10 cellular contexts compared by ENCODE assay signal in the genomic region with DNA sequence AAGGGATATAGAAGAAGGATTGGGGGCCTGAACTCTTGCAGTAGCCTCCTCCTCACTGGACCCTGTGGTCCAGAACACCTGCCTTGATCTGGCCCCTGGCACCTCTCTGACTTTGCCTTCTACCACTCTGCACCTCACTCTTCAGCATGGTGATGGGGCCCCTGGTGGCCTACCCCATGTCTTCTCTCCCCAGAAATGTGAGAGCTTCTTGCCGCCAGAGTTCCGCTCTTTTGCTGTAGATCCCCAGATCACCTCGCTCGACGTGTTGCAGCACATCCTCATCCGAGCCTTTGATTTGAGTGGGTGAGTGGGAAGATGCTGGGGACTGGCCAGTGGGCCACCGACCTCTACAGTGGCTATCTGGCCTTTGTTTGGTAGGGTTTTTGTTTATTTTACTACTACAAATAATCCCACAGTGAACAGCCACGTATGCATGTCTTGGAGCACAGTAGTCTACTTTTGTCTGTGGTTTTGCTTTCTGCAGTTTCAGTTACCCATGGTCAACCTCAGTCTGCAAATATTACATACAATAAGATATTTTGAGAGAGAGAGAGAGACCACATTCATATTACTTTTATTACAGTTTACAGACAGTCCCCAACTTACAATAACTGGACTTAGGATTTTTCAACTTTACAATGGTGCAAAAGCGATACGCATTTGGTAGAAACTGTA. TPM values are rescaled to one million over a fixed set of nuclear protein-coding genes. Genes with fewer than 3 reads are reported as not detected.
A peak's percentile ranks its signal among the peaks of the same experiment; 100 is the strongest.
DNase-seq lines count a peak whose midpoint lies in the region; ATAC-seq, FAIRE-seq and TF ChIP-seq lines count a peak whose summit lies in the region.
"Had no signal": no experiment of that assay in that cellular context is flagged by ENCODE, and none has a peak within 500 bp of the region (broad histone marks: within the 10 kb centered on the region; RNA-seq: fewer than 3 reads in every experiment).

No MANE protein-coding gene starts in this region.

- H3K27ac ChIP-seq in DND-41 (ENCODE audit: low read length), result no peak overlapping the region
- no peak overlapping the region for H3K27ac ChIP-seq in vagina
- H3K27ac ChIP-seq: suprapubic skin had no signal

- H3K27me3 ChIP-seq in DND-41 (ENCODE audit: insufficient read depth, low read length, poor library complexity) (no peaks in the 10 kb centered on the region), vagina (no peaks in the 10 kb centered on the region)
- H3K27me3 ChIP-seq: cardiac muscle cell, suprapubic skin had no signal

- no peak for TF ChIP-seq CTCF in DND-41 (IDR thresholded peaks at IDR 0.05; ENCODE audit: borderline replicate concordance, extremely low read depth, low read length, poor library complexity, severe bottlenecking)
- TF ChIP-seq CTCF in nephron (IDR thresholded peaks at IDR 0.05; ENCODE audit: unreplicated experiment in 3 of 3), result no peak
- TF ChIP-seq CTCF in vagina (IDR thresholded peaks at IDR 0.05), result no peak

- no peak for FAIRE-seq in RCC 7860 (lab: Jason Lieb, UNC)

- H3K36me3 Mint-ChIP-seq in activated T-helper 17 cell treated with anti-CD3 and anti-CD28 coated beads, Interleukin-2, amount 50 U/mL, for 72 hours (ENCODE audit: low read depth), result peaks cover 62% of the 10 kb centered on the region
- H3K36me3 Mint-ChIP-seq in nephron (ENCODE audit: low read depth), result peaks cover 25% of the 10 kb centered on the region

- H2AFZ ChIP-seq in DND-41 (ENCODE audit: low read depth, low read length), result no peak overlapping the region

- H3K4me3 ChIP-seq in DND-41 (ENCODE audit: low read depth in 1 of 2, low read length in 2 of 2) (no peak overlapping the region), vagina (no peak overlapping the region)

- H3K79me2 ChIP-seq in DND-41 (ENCODE audit: insufficient read depth, low read length), result peaks cover 25% of the 10 kb centered on the region

- H3K27ac Mint-ChIP-seq in activated T-helper 17 cell treated with anti-CD3 and anti-CD28 coated beads, Interleukin-2, amount 50 U/mL, for 72 hours, result peak overlapping the region; percentile 94
- no peak overlapping the region for H3K27ac Mint-ChIP-seq in nephron

- no peaks in the 10 kb centered on the region for H3K9me3 ChIP-seq in DND-41 (ENCODE audit: insufficient read depth, low read length, severe bottlenecking)
- H3K9me3 ChIP-seq in vagina, result no peaks in the 10 kb centered on the region
- H3K9me3 ChIP-seq: suprapubic skin had no signal

- H3K9ac ChIP-seq in DND-41 (ENCODE audit: low read depth, low read length), result no peak overlapping the region

- H3K36me3 ChIP-seq in DND-41 (ENCODE audit: insufficient read depth, low read length) (peaks cover 33% of the 10 kb centered on the region), vagina (no peaks in the 10 kb centered on the region)
- H3K36me3 ChIP-seq: cardiac muscle cell had no signal

- H4K20me1 ChIP-seq in DND-41 (ENCODE audit: insufficient read depth, low read length), result no peaks in the 10 kb centered on the region

- H3K9me3 Mint-ChIP-seq in activated T-helper 17 cell treated with anti-CD3 and anti-CD28 coated beads, Interleukin-2, amount 50 U/mL, for 72 hours, result no peaks in the 10 kb centered on the region
- H3K9me3 Mint-ChIP-seq in nephron, result peaks cover 3% of the 10 kb centered on the region

- no peaks in the 10 kb centered on the region for H3K27me3 Mint-ChIP-seq in activated T-helper 17 cell treated with anti-CD3 and anti-CD28 coated beads, Interleukin-2, amount 50 U/mL, for 72 hours
- no peaks in the 10 kb centered on the region for H3K27me3 Mint-ChIP-seq in nephron (ENCODE audit: low read depth)

- ATAC-seq in DND-41 (ENCODE audit: insufficient read depth, low read depth) (no peak), HG02885 (IDR thresholded peaks at IDR 0.05; ENCODE audit: poor library complexity, unreplicated experiment) (peak; percentile 28)
- ATAC-seq in activated T-helper 17 cell treated with anti-CD3 and anti-CD28 coated beads, Interleukin-2, amount 50 U/mL, for 72 hours (replicated peaks), result no peak

- peak overlapping the region; percentile 79; the same call in 1 of the 2 replicates for H3K4me2 ChIP-seq in DND-41 (ENCODE audit: insufficient read depth, low read length)

- peaks cover 22% of the 10 kb centered on the region for H3K4me1 ChIP-seq in DND-41 (ENCODE audit: insufficient read depth, low read length)
- H3K4me1 ChIP-seq in vagina, result peaks cover 11% of the 10 kb centered on the region

- peak overlapping the region; percentile 98 for H3K4me3 Mint-ChIP-seq in activated T-helper 17 cell treated with anti-CD3 and anti-CD28 coated beads, Interleukin-2, amount 50 U/mL, for 72 hours
- H3K4me3 Mint-ChIP-seq in nephron, result peak overlapping the region; percentile 53 to 86 (median 64)

- intact Hi-C loops in vagina (cut with DNase I), result no loop called here

- DNase-seq in DND-41 (no peak), KG1 (lab: John Stamatoyannopoulos, UW) (no peak), RCC 7860 (ENCODE audit: low spot score) (no peak), vagina (ENCODE audit: extremely low spot score in 2 of 2) (no peak)
- DNase-seq: KBM-7 had no signal

- no peak for TF ChIP-seq POLR2A in vagina (IDR thresholded peaks at IDR 0.05)

- peaks cover 7% of the 10 kb centered on the region for H3K4me1 Mint-ChIP-seq in activated T-helper 17 cell treated with anti-CD3 and anti-CD28 coated beads, Interleukin-2, amount 50 U/mL, for 72 hours
- peaks cover 7% of the 10 kb centered on the region for H3K4me1 Mint-ChIP-seq in nephron

RNA-seq across cellular contexts. Expression of gene TBC1D25, which starts 1.8 kb away (rescaled TPM):
- total RNA-seq in activated T-helper 17 cell treated with anti-CD3 and anti-CD28 coated beads, Interleukin-2, amount 50 U/mL, for 72 hours, result 10 to 100 TPM; 19.4 to 25.4 TPM
- 13.8 TPM for total RNA-seq in vagina

RNA-seq across cellular contexts. Expression of gene EBP, which starts 19.7 kb away (rescaled TPM):
- total RNA-seq in activated T-helper 17 cell treated with anti-CD3 and anti-CD28 coated beads, Interleukin-2, amount 50 U/mL, for 72 hours, result 100 to 1,000 TPM; 104 to 213 TPM
- total RNA-seq in vagina, result 55.2 TPM

RNA-seq across cellular contexts. Expression of gene PORCN, which starts 32.5 kb away (rescaled TPM):
- total RNA-seq in activated T-helper 17 cell treated with anti-CD3 and anti-CD28 coated beads, Interleukin-2, amount 50 U/mL, for 72 hours, result 1 to 10 TPM; 8.9 to 9.4 TPM
- 15.7 TPM for total RNA-seq in vagina

RNA-seq across cellular contexts. Expression of gene RBM3, which starts 33.0 kb away (rescaled TPM):
- 100 to 1,000 TPM; 176 to 335 TPM for total RNA-seq in activated T-helper 17 cell treated with anti-CD3 and anti-CD28 coated beads, Interleukin-2, amount 50 U/mL, for 72 hours
- total RNA-seq in vagina, result 148 TPM

RNA-seq across cellular contexts. Expression of gene WDR13, which starts 56.0 kb away (rescaled TPM):
- total RNA-seq in activated T-helper 17 cell treated with anti-CD3 and anti-CD28 coated beads, Interleukin-2, amount 50 U/mL, for 72 hours, result 10 to 100 TPM; 45.6 to 74.0 TPM
- total RNA-seq in vagina, result 111 TPM
